ENCODE assay signal across 9 cellular contexts in genomic region chr4:24476209-24476781, GRCh38.
DNase-seq lines count a peak whose midpoint lies in the region; ATAC-seq, FAIRE-seq and TF ChIP-seq lines count a peak whose summit lies in the region.
"Had no signal": no experiment of that assay in that cellular context is flagged by ENCODE, and none has a peak within 500 bp of the region (broad histone marks: within the 10 kb centered on the region; RNA-seq: fewer than 3 reads in every experiment).

No MANE protein-coding gene starts in this region.

- BruUV-seq in HepG2 (replicated peaks; lab: Mats Ljungman, UMichigan): no TSS peak

- CTCF ChIA-PET in HepG2 (lab: Yijun Ruan, JAX; ENCODE audit: low intra/inter-chr PET ratio, low total read pairs): no interaction called here

- H3K27me3 ChIP-seq in GM23248 (replicated peaks; ENCODE audit: insufficient read depth): peaks cover 8% of the 10 kb centered on the region
- peaks cover 10% of the 10 kb centered on the region for H3K27me3 ChIP-seq in WERI-Rb-1 (ENCODE audit: insufficient read depth, low read depth, severe bottlenecking)
- H3K27me3 ChIP-seq in HepG2 (ENCODE audit: control insufficient read depth in 1 of 2, insufficient read depth in 2 of 2, low read length in 2 of 2): peaks cover 4 to 35% of the 10 kb centered on the region in 2 experiments; a peak in 4 of 5 replicates

- TF ChIP-seq CTCF in C4-2B (conservative IDR thresholded peaks at IDR 0.05) (peak; percentile 67), WERI-Rb-1 (IDR thresholded peaks at IDR 0.05; ENCODE audit: low read depth, low read length) (peak; percentile 43; the same call in 1 of the 2 replicates), HepG2 (CRISPR knock-in tag; IDR thresholded peaks at IDR 0.05) (0 out of 2 replicates have a peak, but pooled peaks have one; percentile 14), mucosa of descending colon (IDR thresholded peaks at IDR 0.05) (no peak), omental fat pad (IDR thresholded peaks at IDR 0.05) (no peak)

- H2AFZ ChIP-seq in GM23248 (no peak overlapping the region), HepG2 (ENCODE audit: low read length) (no peak overlapping the region)

- peaks cover 7% of the 10 kb centered on the region for H3F3A ChIP-seq in GM23248 (ENCODE audit: insufficient read depth)

- H3K79me2 ChIP-seq in GM23248 (ENCODE audit: insufficient read depth) (no peaks in the 10 kb centered on the region), HepG2 (ENCODE audit: insufficient read depth, low read length) (no peaks in the 10 kb centered on the region)

- peaks cover 7% of the 10 kb centered on the region; the same call in 1 of the 2 replicates for H3K4me1 ChIP-seq in GM23248 (ENCODE audit: insufficient read depth)
- H3K4me1 ChIP-seq in HepG2 (ENCODE audit: insufficient read depth, low read length): 0 out of 2 replicates have a peak, but pooled peaks cover 4% of the 10 kb centered on the region
- H3K4me1 ChIP-seq in mucosa of descending colon (ENCODE audit: low read depth): peaks cover 14% of the 10 kb centered on the region
- H3K4me1 ChIP-seq: HAP-1 had no signal

- TF ChIP-seq RAD21 in HepG2 (CRISPR knock-in tag; IDR thresholded peaks at IDR 0.05): no peak

- DNase-seq in GM23248: peak; percentile 58
- no peak for DNase-seq in WERI-Rb-1
- no peak for DNase-seq in HepG2 (ENCODE audit: low spot score)
- no peak for DNase-seq in A172 (ENCODE audit: low spot score)
- no peak for DNase-seq in mucosa of descending colon
- no peak for DNase-seq in omental fat pad (ENCODE audit: low spot score)

- no peak overlapping the region for H3K4me3 ChIP-seq in GM23248
- H3K4me3 ChIP-seq in WERI-Rb-1 (ENCODE audit: low read depth, low read length): no peak overlapping the region
- H3K4me3 ChIP-seq in HepG2 (replicated peaks in 1 of 3; ENCODE audit: insufficient read depth in 1 of 3, low read depth in 2 of 3, low read length in 3 of 3): no peak overlapping the region
- H3K4me3 ChIP-seq in mucosa of descending colon: no peak overlapping the region
- H3K4me3 ChIP-seq: HAP-1 had no signal

- FAIRE-seq in HepG2 (lab: Jason Lieb, UNC): no peak

- H3K9me2 ChIP-seq in GM23248 (ENCODE audit: insufficient read depth): no peaks in the 10 kb centered on the region

- H3K4me2 ChIP-seq in GM23248 (ENCODE audit: unreplicated experiment) (no peak overlapping the region), HepG2 (ENCODE audit: low read depth, low read length) (no peak overlapping the region)

- TF ChIP-seq POLR2A in HepG2 (IDR thresholded peaks at IDR 0.05; ENCODE audit: insufficient read depth in 1 of 2, low read depth in 2 of 2, low read length in 2 of 2): no peak

- H3K9me3 ChIP-seq in GM23248 (ENCODE audit: low read depth) (no peaks in the 10 kb centered on the region), WERI-Rb-1 (ENCODE audit: severe bottlenecking) (no peaks in the 10 kb centered on the region), HepG2 (ENCODE audit: low read length) (no peaks in the 10 kb centered on the region), mucosa of descending colon (no peaks in the 10 kb centered on the region)
- H3K9me3 ChIP-seq: HAP-1 had no signal

- H3K9ac ChIP-seq in GM23248 (no peak overlapping the region), HepG2 (ENCODE audit: insufficient read depth, low read depth, low read length) (no peak overlapping the region)

- H4K20me1 ChIP-seq in GM23248 (ENCODE audit: insufficient read depth): no peaks in the 10 kb centered on the region
- H4K20me1 ChIP-seq in HepG2 (ENCODE audit: insufficient read depth, low read length): no peaks in the 10 kb centered on the region

- no peak for TF ChIP-seq EP300 in HepG2 (IDR thresholded peaks at IDR 0.05; ENCODE audit: low read depth in 2 of 2, low read length in 2 of 2)
- TF ChIP-seq EP300 in HepG2 (CRISPR knock-in tag; IDR thresholded peaks at IDR 0.05; ENCODE audit: borderline replicate concordance): no peak

- H3K27ac ChIP-seq in C4-2B (no peak overlapping the region), GM23248 (no peak overlapping the region), WERI-Rb-1 (peak overlapping the region; percentile 35), HepG2 (ENCODE audit: extremely low read length, insufficient read depth, low read length) (no peak overlapping the region)

- H3K36me3 ChIP-seq in GM23248 (ENCODE audit: low read depth) (no peaks in the 10 kb centered on the region), WERI-Rb-1 (no peaks in the 10 kb centered on the region), HepG2 (replicated peaks in 1 of 2; ENCODE audit: control insufficient read depth in 1 of 2, insufficient read depth in 2 of 2, low read length in 2 of 2) (no peaks in the 10 kb centered on the region), mucosa of descending colon (ENCODE audit: low read depth) (no peaks in the 10 kb centered on the region)
- H3K36me3 ChIP-seq: HAP-1 had no signal

- no peak for ATAC-seq in HepG2
- ATAC-seq in GM18519 (IDR thresholded peaks at IDR 0.05; ENCODE audit: low FRiP score, unreplicated experiment): no peak
- ATAC-seq in mucosa of descending colon: no peak
- no peak for ATAC-seq in omental fat pad (ENCODE audit: low FRiP score)

- in situ Hi-C loops in GM23248 (cut with MboI): no loop called here
- in situ Hi-C loops in HepG2 (cut with HindIII; ENCODE audit: extremely low pct_ligation_motif_present, low pct_unique_long_range_greater_than_20kb): loop anchor here (25.0 kb wide), 1 partner anchor 511 kb away; no protein-coding TSS in a partner anchor

- intact Hi-C loops in HepG2 (cut with micrococcal nuclease; ENCODE audit: unreplicated experiment): no loop called here
- intact Hi-C loops in mucosa of descending colon (cut with DNase I, micrococcal nuclease): no loop called here

- 33 to 35% methylated on average over 5 of the region's 5 CpGs for WGBS in GM23248 (ENCODE audit: low coverage in 1 of 2, low lambda C conversion rate in 2 of 2, missing lambda C conversion rate in 2 of 2), 2 experiments
- 20% methylated on average over 5 of the region's 5 CpGs for WGBS in HepG2 (ENCODE audit: low lambda C conversion rate)

- POLR2A ChIA-PET in HepG2 (lab: Yijun Ruan, JAX): no interaction called here

TF ChIP-seq in HepG2, 621 proteins besides CTCF, POLR2A, EP300 and RAD21 (continues in another document):
- TF ChIP-seq CSRNP2 (CRISPR knock-in tag; conservative IDR thresholded peaks at IDR 0.05; ENCODE audit: low read depth): no peak
- TF ChIP-seq, protein P1, sequence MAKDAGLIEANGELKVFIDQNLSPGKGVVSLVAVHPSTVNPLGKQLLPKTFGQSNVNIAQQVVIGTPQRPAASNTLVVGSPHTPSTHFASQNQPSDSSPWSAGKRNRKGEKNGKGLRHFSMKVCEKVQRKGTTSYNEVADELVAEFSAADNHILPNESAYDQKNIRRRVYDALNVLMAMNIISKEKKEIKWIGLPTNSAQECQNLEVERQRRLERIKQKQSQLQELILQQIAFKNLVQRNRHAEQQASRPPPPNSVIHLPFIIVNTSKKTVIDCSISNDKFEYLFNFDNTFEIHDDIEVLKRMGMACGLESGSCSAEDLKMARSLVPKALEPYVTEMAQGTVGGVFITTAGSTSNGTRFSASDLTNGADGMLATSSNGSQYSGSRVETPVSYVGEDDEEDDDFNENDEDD (CRISPR knock-in tag; IDR thresholded peaks at IDR 0.05; ENCODE audit: borderline replicate concordance): no peak
- TF ChIP-seq ZNF740 (CRISPR knock-in tag; IDR thresholded peaks at IDR 0.05): no peak
- TF ChIP-seq ZNF639 (CRISPR knock-in tag; conservative IDR thresholded peaks at IDR 0.05): no peak
- TF ChIP-seq ZNF317 (CRISPR knock-in tag; IDR thresholded peaks at IDR 0.05): no peak
- no peak for TF ChIP-seq NFKBIZ (CRISPR knock-in tag; IDR thresholded peaks at IDR 0.05)

Comparison
In these comparisons a context has a peak if more than half of its experiments do, and no peak if none do; other contexts are left out.
1. CTCF ChIP-seq: peak in C4-2B (single experiment), WERI-Rb-1 (single experiment) and HepG2 (single experiment); none in mucosa of descending colon (single experiment) and omental fat pad (0 of 3).